8 cellular contexts compared by ENCODE assay signal in genomic region chr3:120449701-120450216, GRCh38. TPM values are rescaled to one million over a fixed set of nuclear protein-coding genes. Genes with fewer than 3 reads are reported as not detected.
A peak's percentile ranks its signal among the peaks of the same experiment; 100 is the strongest.
DNase-seq lines count a peak whose midpoint lies in the region; ATAC-seq and TF ChIP-seq lines count a peak whose summit lies in the region.

No MANE protein-coding gene starts in this region.

- intact Hi-C loops in colonic mucosa (cut with DNase I) = no loop called here

- H3K27me3 ChIP-seq in colonic mucosa = peaks cover 6% of the 10 kb centered on the region

- H3K4me1 ChIP-seq in colonic mucosa = peaks cover 7% of the 10 kb centered on the region

- TF ChIP-seq CTCF in colonic mucosa (IDR thresholded peaks at IDR 0.05) = no peak

- DNase-seq in activated naive CD4-positive, alpha-beta T cell treated with Interleukin-2 at 50 U/mL for 16 hours = no peak
- DNase-seq in colonic mucosa (no peak), lung microvascular endothelial cell (ENCODE audit: low read depth in 2 of 2) (peak; percentile 22 to 44), NCI-H2081 (lab: John Stamatoyannopoulos, UW) (no peak), T1000 (lab: John Stamatoyannopoulos, UW) (no peak)

- H3K27ac ChIP-seq in colonic mucosa = peak overlapping the region; percentile 73

- H3K4me1 Mint-ChIP-seq in activated naive CD4-positive, alpha-beta T cell treated with anti-CD3 and anti-CD28 coated beads, Interleukin-2, amount 50 U/mL, for 24 hours = peaks cover 14% of the 10 kb centered on the region

- H3K36me3 ChIP-seq in colonic mucosa = no peaks in the 10 kb centered on the region

- no peaks in the 10 kb centered on the region for H3K9me3 Mint-ChIP-seq in activated naive CD4-positive, alpha-beta T cell treated with anti-CD3 and anti-CD28 coated beads, Interleukin-2, amount 50 U/mL, for 24 hours

- no peaks in the 10 kb centered on the region for H3K36me3 Mint-ChIP-seq in activated naive CD4-positive, alpha-beta T cell treated with anti-CD3 and anti-CD28 coated beads, Interleukin-2, amount 50 U/mL, for 24 hours

- no peak overlapping the region for H3K27ac Mint-ChIP-seq in activated naive CD4-positive, alpha-beta T cell treated with anti-CD3 and anti-CD28 coated beads, Interleukin-2, amount 50 U/mL, for 24 hours

- H3K27me3 Mint-ChIP-seq in activated naive CD4-positive, alpha-beta T cell treated with anti-CD3 and anti-CD28 coated beads, Interleukin-2, amount 50 U/mL, for 24 hours = peaks cover 35% of the 10 kb centered on the region

- no peaks in the 10 kb centered on the region for H3K9me3 ChIP-seq in colonic mucosa

- peak overlapping the region; percentile 73 for H3K4me3 ChIP-seq in colonic mucosa

- H3K4me3 Mint-ChIP-seq in activated naive CD4-positive, alpha-beta T cell treated with anti-CD3 and anti-CD28 coated beads, Interleukin-2, amount 50 U/mL, for 24 hours = peak overlapping the region; percentile 76

- peak overlapping the region; percentile 77 to 82 for H3K9ac ChIP-seq in colonic mucosa (ENCODE audit: low read depth in 2 of 2, low read length in 2 of 2)

- ATAC-seq in HG03342 (IDR thresholded peaks at IDR 0.05; ENCODE audit: unreplicated experiment) (no peak), GM18520 (IDR thresholded peaks at IDR 0.05; ENCODE audit: unreplicated experiment) (no peak)

RNA-seq across cellular contexts. Expression of gene FSTL1, which starts 1.0 kb away (rescaled TPM):
- 10 to 100 TPM; 20.4 to 81.8 TPM for total RNA-seq in colonic mucosa
- total RNA-seq in lung microvascular endothelial cell = 38.3 and 88.0 TPM in 2 replicates

Comparison
In these comparisons a context has a peak if more than half of its experiments do, and no peak if none do; other contexts are left out.
1. DNase-seq: peak in lung microvascular endothelial cell (2 of 2); none in activated naive CD4-positive, alpha-beta T cell treated with Interleukin-2 at 50 U/mL for 16 hours (single experiment), colonic mucosa (single experiment), NCI-H2081 (0 of 2) and T1000 (single experiment).